In genomic region chr10:49228677-49229076, GRCh38 we compare ENCODE assay signal across 16 cellular contexts. TPM values are rescaled to one million over a fixed set of nuclear protein-coding genes. Genes with fewer than 3 reads are reported as not detected.
DNase-seq lines count a peak whose midpoint lies in the region; ATAC-seq, FAIRE-seq and TF ChIP-seq lines count a peak whose summit lies in the region.
"Had no signal": no experiment of that assay in that cellular context is flagged by ENCODE, and none has a peak within 500 bp of the region (broad histone marks: within the 10 kb centered on the region; RNA-seq: fewer than 3 reads in every experiment).

No MANE protein-coding gene starts in this region.

- peaks cover 1% of the 10 kb centered on the region for H3K9me3 Mint-ChIP-seq in endodermal cell
- H3K9me3 Mint-ChIP-seq in activated naive CD4-positive, alpha-beta T cell treated with anti-CD3 and anti-CD28 coated beads, Interleukin-2, amount 50 U/mL, for 72 hours: peaks cover 0 to 3% of the 10 kb centered on the region in 2 donors

- intact Hi-C loops in adrenal gland (cut with DNase I): no loop called here

- no peaks in the 10 kb centered on the region for H3K36me3 Mint-ChIP-seq in endodermal cell (ENCODE audit: low read depth)
- H3K36me3 Mint-ChIP-seq in activated naive CD4-positive, alpha-beta T cell treated with anti-CD3 and anti-CD28 coated beads, Interleukin-2, amount 50 U/mL, for 72 hours: no peaks in the 10 kb centered on the region
- H3K36me3 Mint-ChIP-seq: CD4-positive, CD25-positive, alpha-beta regulatory T cell had no signal

- DNase-seq in H7 (peak; percentile 47), NCI-H146 (lab: John Stamatoyannopoulos, UW) (peak; percentile 22), NCI-H69 (lab: John Stamatoyannopoulos, UW) (peak; percentile 31), endodermal cell (no peak), frontal cortex (ENCODE audit: low spot score in 2 of 2) (no peak), adrenal gland (no peak)
- no peak for DNase-seq in activated naive CD4-positive, alpha-beta T cell treated with anti-CD3 and anti-CD28 coated beads, Interleukin-2, amount 50 U/mL, for 72 hours (ENCODE audit: low spot score in 2 of 2)
- DNase-seq: ACHN; CD4-positive, CD25-positive, alpha-beta regulatory T cell; DMS53; GM23248; IMR-90 had no signal

- H3K9ac ChIP-seq in endodermal cell (ENCODE audit: extremely low read depth, low read length, poor library complexity, severe bottlenecking): no peak overlapping the region
- H3K9ac ChIP-seq: BLaER1 treated with 17β-estradiol and CSF1 and Interleukin-3, amounts not matched to agents 10 nM and 100 nM; GM23248 had no signal

- no peak overlapping the region for H3K27ac Mint-ChIP-seq in endodermal cell
- H3K27ac Mint-ChIP-seq in activated naive CD4-positive, alpha-beta T cell treated with anti-CD3 and anti-CD28 coated beads, Interleukin-2, amount 50 U/mL, for 72 hours: no peak overlapping the region
- H3K27ac Mint-ChIP-seq: CD4-positive, CD25-positive, alpha-beta regulatory T cell had no signal

- ATAC-seq in HG03469 (IDR thresholded peaks at IDR 0.05; ENCODE audit: unreplicated experiment): no peak
- ATAC-seq in activated naive CD4-positive, alpha-beta T cell treated with anti-CD3 and anti-CD28 coated beads, Interleukin-2, amount 50 U/mL, for 72 hours: no peak

- no peak overlapping the region for H3K4me3 ChIP-seq in H7 (ENCODE audit: insufficient read depth, low read depth, low read length)
- H3K4me3 ChIP-seq in endodermal cell (ENCODE audit: low read length): no peak overlapping the region
- H3K4me3 ChIP-seq in adrenal gland: no peak overlapping the region
- H3K4me3 ChIP-seq: BLaER1 treated with 17β-estradiol and CSF1 and Interleukin-3, amounts not matched to agents 10 nM and 100 nM; GM23248 had no signal

- H3K4me3 Mint-ChIP-seq in endodermal cell: no peak overlapping the region
- H3K4me3 Mint-ChIP-seq: CD4-positive, CD25-positive, alpha-beta regulatory T cell had no signal

- H3K9me3 ChIP-seq in endodermal cell (ENCODE audit: control insufficient read depth, low read length): no peaks in the 10 kb centered on the region
- no peaks in the 10 kb centered on the region for H3K9me3 ChIP-seq in adrenal gland (replicated peaks in 1 of 3)
- H3K9me3 ChIP-seq: BLaER1 treated with 17β-estradiol and CSF1 and Interleukin-3, amounts not matched to agents 10 nM and 100 nM had no signal

- peaks cover 5% of the 10 kb centered on the region for H3K27me3 Mint-ChIP-seq in endodermal cell (ENCODE audit: insufficient read depth)
- H3K27me3 Mint-ChIP-seq: CD4-positive, CD25-positive, alpha-beta regulatory T cell had no signal

- no peaks in the 10 kb centered on the region for H3K4me1 ChIP-seq in endodermal cell (ENCODE audit: control insufficient read depth, insufficient read depth, low read length)
- no peaks in the 10 kb centered on the region for H3K4me1 ChIP-seq in adrenal gland (replicated peaks in 1 of 2)

- H3K36me3 ChIP-seq in H7 (replicated peaks; ENCODE audit: control insufficient read depth, insufficient read depth, low read length): no peaks in the 10 kb centered on the region
- no peaks in the 10 kb centered on the region for H3K36me3 ChIP-seq in endodermal cell (ENCODE audit: control insufficient read depth, insufficient read depth, low read length)
- H3K36me3 ChIP-seq in adrenal gland (replicated peaks in 1 of 2): no peaks in the 10 kb centered on the region
- H3K36me3 ChIP-seq: BLaER1 treated with 17β-estradiol and CSF1 and Interleukin-3, amounts not matched to agents 10 nM and 100 nM had no signal

- no peak for TF ChIP-seq POLR2A in adrenal gland (IDR thresholded peaks at IDR 0.05)

- H3K27me3 ChIP-seq in H7 (ENCODE audit: control insufficient read depth, insufficient read depth, low read length) (no peaks in the 10 kb centered on the region), endodermal cell (ENCODE audit: control insufficient read depth, insufficient read depth, low read length, poor library complexity, severe bottlenecking) (peaks cover 3% of the 10 kb centered on the region), adrenal gland (no peaks in the 10 kb centered on the region)
- H3K27me3 ChIP-seq: BLaER1 treated with 17β-estradiol and CSF1 and Interleukin-3, amounts not matched to agents 10 nM and 100 nM had no signal

- 83 to 88% methylated on average over 17 to 20 of the region's 20 CpGs for WGBS in endodermal cell (ENCODE audit: insufficient coverage in 1 of 2, insufficient read length in 1 of 2), 2 experiments
- 80 to 87% (median 83%) methylated on average over 19 to 20 of the region's 20 CpGs for WGBS in adrenal gland, 4 donors

- peak; percentile 22 for TF ChIP-seq CTCF in endodermal cell (conservative IDR thresholded peaks at IDR 0.05)
- no peak for TF ChIP-seq CTCF in adrenal gland (IDR thresholded peaks at IDR 0.05)

- FAIRE-seq in frontal cortex (lab: Jason Lieb, UNC): no peak
- FAIRE-seq: H54 had no signal

- H3K27ac ChIP-seq in endodermal cell (ENCODE audit: low read depth, low read length): no peak overlapping the region
- H3K27ac ChIP-seq in adrenal gland: no peak overlapping the region
- H3K27ac ChIP-seq: BLaER1 treated with 17β-estradiol and CSF1 and Interleukin-3, amounts not matched to agents 10 nM and 100 nM; GM23248 had no signal

- H3K4me1 Mint-ChIP-seq in endodermal cell: peaks cover 9% of the 10 kb centered on the region
- H3K4me1 Mint-ChIP-seq: CD4-positive, CD25-positive, alpha-beta regulatory T cell had no signal

RNA-seq across cellular contexts. Expression of gene TMEM273, which starts 40.5 kb away (rescaled TPM):
- total RNA-seq in H7 (2014; rRNA removed; shearing (Covaris generic)): not detected in 2 replicates
- total RNA-seq in endodermal cell: not detected
- polyA plus RNA-seq in endodermal cell (2013, experiment 1 of 2): not detected
- polyA plus RNA-seq in endodermal cell (2013, experiment 2 of 2): not detected
- total RNA-seq in frontal cortex: 2.4 TPM
- 1 to 10 TPM; 2.0 to 4.0 TPM for total RNA-seq in activated naive CD4-positive, alpha-beta T cell treated with anti-CD3 and anti-CD28 coated beads, Interleukin-2, amount 50 U/mL, for 72 hours
- total RNA-seq in adrenal gland: 10 to 100 TPM in 1 of 8 donors, 1 to 10 TPM in 6, not detected in 1; 2.4 to 10.0 (median 7.0) TPM
- polyA plus RNA-seq in adrenal gland: 1 to 10 TPM; 2.5 to 7.6 (median 5.8) TPM
- total RNA-seq: A172, GM23248, IMR-90 had no signal
- polyA plus RNA-seq: GM23248, IMR-90 had no signal

Comparison
In these comparisons a context has a peak if more than half of its experiments do, and no peak if none do; other contexts are left out.
1. DNase-seq: peak in H7 (single experiment), NCI-H146 (single experiment) and NCI-H69 (single experiment); none in endodermal cell (single experiment), frontal cortex (0 of 2), activated naive CD4-positive, alpha-beta T cell treated with anti-CD3 and anti-CD28 coated beads, Interleukin-2, amount 50 U/mL, for 72 hours (0 of 2) and adrenal gland (0 of 7).